In the genomic region with DNA sequence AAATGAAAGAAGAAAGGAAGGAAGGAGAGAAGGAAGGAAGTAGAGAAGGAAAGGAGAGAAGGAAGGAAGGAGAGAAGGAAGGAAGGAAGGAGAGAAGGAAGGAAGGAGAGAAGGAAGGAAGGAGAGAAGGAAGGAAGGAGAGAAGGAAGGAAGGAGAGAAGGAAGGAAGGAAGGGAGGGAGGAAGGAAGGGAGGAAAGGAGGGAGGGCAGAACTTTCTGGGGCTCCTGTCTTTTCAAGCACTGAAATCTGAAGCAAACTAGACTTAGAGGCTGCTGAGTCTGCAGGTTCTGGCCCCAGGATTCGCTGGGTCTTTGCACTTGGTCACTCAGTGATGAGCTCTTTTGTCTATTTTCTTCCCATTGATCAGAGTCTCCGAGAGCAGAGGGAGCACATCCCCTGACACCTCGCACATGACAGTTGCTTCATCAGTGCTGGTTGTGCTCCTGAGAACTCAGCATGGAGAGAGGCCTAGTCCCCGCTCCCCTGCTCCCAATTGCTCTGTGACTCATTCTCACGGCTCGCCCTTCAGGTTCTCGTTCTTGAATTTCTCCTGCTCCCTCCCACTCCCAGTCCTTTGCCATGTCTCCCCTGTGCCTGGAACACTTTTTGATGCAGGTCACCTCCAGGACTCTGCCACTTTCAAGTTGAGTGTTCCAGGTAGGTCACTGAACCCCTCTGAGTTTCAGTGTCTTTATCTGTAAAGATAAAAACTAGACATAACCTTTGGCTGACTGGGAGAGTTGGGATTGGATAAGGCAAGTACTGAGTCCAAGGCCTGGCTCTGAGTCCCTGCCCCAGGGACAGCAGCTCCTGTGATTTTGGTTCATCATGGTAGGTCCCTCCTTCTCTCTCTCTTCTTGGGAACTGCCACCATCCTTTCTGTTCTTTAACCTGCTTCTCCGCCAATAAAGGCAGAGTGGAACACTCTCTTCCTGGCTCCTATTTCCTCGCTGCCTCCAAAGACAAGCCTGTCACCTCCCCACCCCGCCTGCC, we compare ENCODE assay signal across 1 cellular context.
TF ChIP-seq lines count a peak whose summit lies in the region.

No MANE protein-coding gene starts in this region.

TF ChIP-seq in WTC11, 78 proteins besides CTCF, POLR2A, EP300 and RAD21:
- TF ChIP-seq SOX15 (CRISPR knock-in tag; IDR thresholded peaks at IDR 0.05): no peak
- no peak for TF ChIP-seq ZBTB21 (CRISPR knock-in tag; IDR thresholded peaks at IDR 0.05; ENCODE audit: borderline replicate concordance)
TF ChIP-seq in WTC11: peak in this region for 0.
